ENCODE assay signal across 7 cellular contexts in genomic region chr17:48728232-48729231, GRCh38. TPM values are rescaled to one million over a fixed set of nuclear protein-coding genes. Genes with fewer than 3 reads are reported as not detected.
A peak's percentile ranks its signal among the peaks of the same experiment; 100 is the strongest.
DNase-seq lines count a peak whose midpoint lies in the region; ATAC-seq lines count a peak whose summit lies in the region.

Gene HOXB13, minus strand, starts transcription at chr17:48728750. Its CDS starts 157 bp downstream, at chr17:48728593.

- H2BK15ac ChIP-seq in mesendoderm (replicated peaks; ENCODE audit: low read depth): no peak within 1 kb of the TSS

- WGBS in mesendoderm (ENCODE audit: extremely low coverage, insufficient coverage, low lambda C conversion rate): no CpG with 5 or more reads among the region's 55 CpGs

- no peaks in the 10 kb centered on the region for H3K9me3 ChIP-seq in adipocyte (ENCODE audit: control insufficient read depth, low read length)

- DNase-seq in H4 (ENCODE audit: low spot score) (peak; percentile 53), NCI-H524 (lab: John Stamatoyannopoulos, UW) (peak; percentile 59 to 78), adipocyte (ENCODE audit: low read depth) (peak; percentile 27), mesendoderm (peak; percentile 68), posterior cingulate gyrus (no peak)

- peak within 1 kb of the TSS; percentile 80 for H3K56ac ChIP-seq in mesendoderm (ENCODE audit: low read length)

- no peak within 1 kb of the TSS for H2BK120ac ChIP-seq in mesendoderm (ENCODE audit: low read depth, low read length)

- intact Hi-C loops in posterior cingulate gyrus (cut with DNase I): loop anchor here (10.0 kb wide), 2 partner anchors 66 to 266 kb away; partner anchors contain the start of gene IGF2BP1

- H3K4me1 ChIP-seq in adipocyte (ENCODE audit: control insufficient read depth, insufficient read depth, low read length) (peaks cover 6% of the 10 kb centered on the region), mesendoderm (ENCODE audit: control insufficient read depth, low read depth, low read length) (peaks cover 4% of the 10 kb centered on the region)

- no peaks in the 10 kb centered on the region for H3K36me3 ChIP-seq in adipocyte (ENCODE audit: control insufficient read depth, insufficient read depth, low read length, severe bottlenecking)
- no peaks in the 10 kb centered on the region for H3K36me3 ChIP-seq in mesendoderm (ENCODE audit: control insufficient read depth, insufficient read depth, low read length)

- no peak within 1 kb of the TSS for H2AK5ac ChIP-seq in mesendoderm (ENCODE audit: low read length)

- ATAC-seq in HG02840 (IDR thresholded peaks at IDR 0.05; ENCODE audit: low FRiP score, unreplicated experiment) (no peak), HG02763 (IDR thresholded peaks at IDR 0.05; ENCODE audit: unreplicated experiment) (no peak)

- H3K9ac ChIP-seq in adipocyte (ENCODE audit: low read length) (no peak within 1 kb of the TSS), mesendoderm (ENCODE audit: low read length) (peak within 1 kb of the TSS; percentile 67)

- H3K4ac ChIP-seq in mesendoderm (ENCODE audit: low read depth, low read length): no peak within 1 kb of the TSS

- H3K4me2 ChIP-seq in mesendoderm (ENCODE audit: low read length): peak within 1 kb of the TSS; percentile 82

- no peaks in the 10 kb centered on the region for H3K79me1 ChIP-seq in mesendoderm (ENCODE audit: low read length)

- no peaks in the 10 kb centered on the region for H3K79me2 ChIP-seq in mesendoderm (ENCODE audit: control insufficient read depth, insufficient read depth, low read length)

- H2BK5ac ChIP-seq in mesendoderm (ENCODE audit: low read length): no peak within 1 kb of the TSS

- H3K27ac ChIP-seq in mesendoderm (ENCODE audit: low read depth, low read length): no peak within 1 kb of the TSS

- H3K27me3 ChIP-seq in adipocyte (replicated peaks; ENCODE audit: control insufficient read depth, insufficient read depth, low read length) (peaks cover 95% of the 10 kb centered on the region), mesendoderm (ENCODE audit: insufficient read depth, low read length, poor library complexity) (peaks cover 46% of the 10 kb centered on the region)

- no peak within 1 kb of the TSS for H3K23ac ChIP-seq in mesendoderm (ENCODE audit: low read length)

- H3K18ac ChIP-seq in mesendoderm (ENCODE audit: low read length): peak within 1 kb of the TSS; percentile 52

- no peak within 1 kb of the TSS for H4K8ac ChIP-seq in mesendoderm (ENCODE audit: low read depth, low read length)

- peak within 1 kb of the TSS; percentile 48 for H3K4me3 ChIP-seq in adipocyte (ENCODE audit: low read length)
- H3K4me3 ChIP-seq in mesendoderm (ENCODE audit: low read length): peak within 1 kb of the TSS; percentile 1

- no peak within 1 kb of the TSS for H4K5ac ChIP-seq in mesendoderm (ENCODE audit: low read length)

RNA-seq across cellular contexts. Expression of gene HOXB13, which starts in this region (rescaled TPM):
- total RNA-seq in H4 (2014; rRNA removed; shearing (Covaris generic)): 3.3 and 3.8 TPM in 2 replicates
- polyA plus RNA-seq in mesendoderm (2013, experiment 1 of 2): 0.04 TPM
- polyA plus RNA-seq in mesendoderm (2013, experiment 2 of 2): 0.01 TPM

Comparison
In these comparisons a context has a peak if more than half of its experiments do, and no peak if none do; other contexts are left out.
1. DNase-seq: peak in H4 (single experiment), NCI-H524 (2 of 2), adipocyte (single experiment) and mesendoderm (single experiment); none in posterior cingulate gyrus (0 of 10).